Comparison of ENCODE assay signal across 22 cellular contexts in genomic region chr7:47295606-47296005, GRCh38.
"Had no signal": no experiment of that assay in that cellular context is flagged by ENCODE, and none has a peak within 500 bp of the region (broad histone marks: within the 10 kb centered on the region; RNA-seq: fewer than 3 reads in every experiment).

No MANE protein-coding gene starts in this region.

- H3K27me3 Mint-ChIP-seq: activated B cell treated with CpG ODN at 0.5 μM for 24 hours; central memory CD8-positive, alpha-beta T cell; dendritic cell treated with granulocyte-macrophage colony-stimulating factor and Interleukin-4, amounts not matched to agents 40 ng/mL and 50 ng/mL, for 4 days had no signal

- H3K4me3 Mint-ChIP-seq: activated B cell treated with CpG ODN at 0.5 μM for 24 hours; activated T-cell treated with anti-CD3 and anti-CD28 coated beads, Interleukin-2, amount 50 U/mL, for 72 hours; central memory CD8-positive, alpha-beta T cell; dendritic cell treated with granulocyte-macrophage colony-stimulating factor and Interleukin-4, amounts not matched to agents 40 ng/mL and 50 ng/mL, for 4 days; natural killer cell had no signal

- H3K4me1 Mint-ChIP-seq: central memory CD8-positive, alpha-beta T cell had no signal

- H3K9me3 Mint-ChIP-seq: activated B cell treated with CpG ODN at 0.5 μM for 24 hours; activated naive CD4-positive, alpha-beta T cell treated with anti-CD3 and anti-CD28 coated beads, Interleukin-2, amount 50 U/mL, for 72 hours; activated T-cell treated with anti-CD3 and anti-CD28 coated beads, Interleukin-2, amount 50 U/mL, for 72 hours; central memory CD8-positive, alpha-beta T cell; dendritic cell treated with granulocyte-macrophage colony-stimulating factor and Interleukin-4, amounts not matched to agents 40 ng/mL and 50 ng/mL, for 4 days; natural killer cell had no signal

- ATAC-seq: activated naive CD4-positive, alpha-beta T cell treated with anti-CD3 and anti-CD28 coated beads, Interleukin-2, amount 50 U/mL, for 72 hours; activated T-cell treated with anti-CD3 and anti-CD28 coated beads, Interleukin-2, amount 50 U/mL, for 72 hours; body of pancreas; left lung; natural killer cell had no signal

- H3K27ac Mint-ChIP-seq: activated B cell treated with CpG ODN at 0.5 μM for 24 hours; activated naive CD4-positive, alpha-beta T cell treated with anti-CD3 and anti-CD28 coated beads, Interleukin-2, amount 50 U/mL, for 72 hours; activated T-cell treated with anti-CD3 and anti-CD28 coated beads, Interleukin-2, amount 50 U/mL, for 72 hours; dendritic cell treated with granulocyte-macrophage colony-stimulating factor and Interleukin-4, amounts not matched to agents 40 ng/mL and 50 ng/mL, for 4 days; natural killer cell had no signal

- H3K27ac ChIP-seq: body of pancreas, epithelial cell of prostate had no signal

- H3K27me3 ChIP-seq: body of pancreas, left lung, sigmoid colon, stomach, testis had no signal

- H3K36me3 Mint-ChIP-seq: activated naive CD4-positive, alpha-beta T cell treated with anti-CD3 and anti-CD28 coated beads, Interleukin-2, amount 50 U/mL, for 72 hours; natural killer cell had no signal

- H3K9me3 ChIP-seq: body of pancreas, left lung, sigmoid colon, stomach, testis had no signal

- FAIRE-seq: frontal cortex, TTC549 had no signal

- H3K4me3 ChIP-seq: body of pancreas, left lung, sigmoid colon, stomach, testis had no signal

- DNase-seq: activated B cell treated with CpG ODN at 0.5 μM for 24 hours; activated CD4-positive, alpha-beta T cell treated with anti-CD3 and anti-CD28 coated beads for 48 hours; activated CD8-positive, alpha-beta memory T cell treated with anti-CD3 and anti-CD28 coated beads, Interleukin-2, amount 50 U/mL, for 48 hours; activated gamma-delta T cell; activated T-cell treated with anti-CD3 and anti-CD28 coated beads, Interleukin-2, amount 50 U/mL, for 72 hours; amniotic stem cell; body of pancreas; effector memory CD4-positive, alpha-beta T cell; left lung; mesenchymal stem cell; natural killer cell; sigmoid colon; stimulated activated CD4-positive, alpha-beta T cell treated with anti-CD3 and anti-CD28 coated beads, Interleukin-1b, Interleukin-23, amount 100 ng/mL, for 48 hours; stomach; SW 1271; testis had no signal
